13 cellular contexts compared by ENCODE assay signal in the genomic region with DNA sequence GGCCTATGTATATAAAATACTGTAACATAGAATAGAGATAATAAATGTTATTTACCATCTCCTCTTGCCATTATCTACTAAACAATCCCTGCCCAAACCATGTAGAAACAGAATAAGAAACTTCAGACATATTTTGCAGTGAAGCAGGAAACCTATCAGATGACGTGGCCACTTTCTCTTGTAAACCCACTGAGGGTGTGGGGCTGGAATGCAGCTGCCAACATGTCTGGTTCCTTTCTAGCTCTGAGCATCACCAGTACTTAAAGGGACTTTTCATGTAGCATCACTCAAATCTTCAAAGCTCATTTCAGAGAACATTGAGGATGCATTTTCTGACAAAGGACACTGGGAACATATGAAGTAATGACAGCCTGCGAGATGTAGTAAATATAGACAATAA.
DNase-seq lines count a peak whose midpoint lies in the region; ATAC-seq and TF ChIP-seq lines count a peak whose summit lies in the region.
"Had no signal": no experiment of that assay in that cellular context is flagged by ENCODE, and none has a peak within 500 bp of the region (broad histone marks: within the 10 kb centered on the region; RNA-seq: fewer than 3 reads in every experiment).

No MANE protein-coding gene starts in this region.

- H3K4me3 ChIP-seq in adipocyte (ENCODE audit: low read length): no peak overlapping the region
- H3K4me3 ChIP-seq in smooth muscle cell: no peak overlapping the region
- H3K4me3 ChIP-seq: dorsolateral prefrontal cortex, right atrium auricular region had no signal

- H3K27me3 ChIP-seq in adipocyte (replicated peaks; ENCODE audit: control insufficient read depth, insufficient read depth, low read length) (no peaks in the 10 kb centered on the region), smooth muscle cell (ENCODE audit: low read depth) (no peaks in the 10 kb centered on the region)
- H3K27me3 ChIP-seq: dorsolateral prefrontal cortex, right atrium auricular region had no signal

- peaks cover 11% of the 10 kb centered on the region for H3K27me3 Mint-ChIP-seq in activated naive CD4-positive, alpha-beta T cell treated with anti-CD3 and anti-CD28 coated beads, Interleukin-2, amount 10 ng/mL, durations not matched to agents 7 days and 5 days
- peaks cover 31% of the 10 kb centered on the region for H3K27me3 Mint-ChIP-seq in activated naive CD8-positive, alpha-beta T cell treated with anti-CD3 and anti-CD28 coated beads for 36 hours

- H3K4me1 ChIP-seq in adipocyte (ENCODE audit: control insufficient read depth, insufficient read depth, low read length) (peaks cover 12% of the 10 kb centered on the region), smooth muscle cell (ENCODE audit: low read depth) (no peaks in the 10 kb centered on the region)
- H3K4me1 ChIP-seq: right atrium auricular region had no signal

- peak; percentile 33 for DNase-seq in activated naive CD4-positive, alpha-beta T cell treated with anti-CD3 and anti-CD28 coated beads, Interleukin-2, amount 10 ng/mL, durations not matched to agents 7 days and 5 days
- DNase-seq in activated naive CD4-positive, alpha-beta T cell treated with anti-CD3 and anti-CD28 coated beads, Interleukin-2, amount 50 U/mL, for 72 hours (ENCODE audit: low spot score in 2 of 2): no peak
- DNase-seq in adipocyte (ENCODE audit: low read depth) (peak; percentile 71), smooth muscle cell (lab: John Stamatoyannopoulos, UW; ENCODE audit: unreplicated experiment) (no peak), NCI-H146 (lab: John Stamatoyannopoulos, UW) (no peak)
- no peak for DNase-seq in activated naive CD8-positive, alpha-beta T cell treated with anti-CD3 and anti-CD28 coated beads for 36 hours
- no peak for DNase-seq in activated T-cell treated with anti-CD3 and anti-CD28 coated beads, Interleukin-2, amount 50 U/mL, for 48 hours
- DNase-seq: activated CD8-positive, alpha-beta memory T cell treated with anti-CD3 and anti-CD28 coated beads, Interleukin-2, amount 50 U/mL, for 48 hours; dorsolateral prefrontal cortex; NCI-H1417 had no signal

- H2AFZ ChIP-seq in smooth muscle cell (ENCODE audit: low read depth): no peak overlapping the region

- no peak overlapping the region for H3K27ac Mint-ChIP-seq in activated naive CD4-positive, alpha-beta T cell treated with anti-CD3 and anti-CD28 coated beads, Interleukin-2, amount 10 ng/mL, durations not matched to agents 7 days and 5 days
- no peak overlapping the region for H3K27ac Mint-ChIP-seq in activated naive CD4-positive, alpha-beta T cell treated with anti-CD3 and anti-CD28 coated beads, Interleukin-2, amount 50 U/mL, for 72 hours
- H3K27ac Mint-ChIP-seq in activated naive CD8-positive, alpha-beta T cell treated with anti-CD3 and anti-CD28 coated beads for 36 hours: no peak overlapping the region
- H3K27ac Mint-ChIP-seq: stimulated activated effector memory CD8-positive, alpha-beta T cell treated with anti-CD3 and anti-CD28 coated beads, Interleukin-12 subunit alpha, Interleukin-12 subunit beta, amount 100 ng/mL, for 72 hours had no signal

- H3K4me3 Mint-ChIP-seq in activated naive CD4-positive, alpha-beta T cell treated with anti-CD3 and anti-CD28 coated beads, Interleukin-2, amount 10 ng/mL, durations not matched to agents 7 days and 5 days: no peak overlapping the region
- no peak overlapping the region for H3K4me3 Mint-ChIP-seq in activated naive CD8-positive, alpha-beta T cell treated with anti-CD3 and anti-CD28 coated beads for 36 hours
- H3K4me3 Mint-ChIP-seq: stimulated activated effector memory CD8-positive, alpha-beta T cell treated with anti-CD3 and anti-CD28 coated beads, Interleukin-12 subunit alpha, Interleukin-12 subunit beta, amount 100 ng/mL, for 72 hours had no signal

- CTCF ChIA-PET in activated naive CD4-positive, alpha-beta T cell treated with anti-CD3 and anti-CD28 coated beads, Interleukin-2, amount 10 ng/mL, durations not matched to agents 7 days and 5 days (lab: Charles Lee): no interaction called here

- peaks cover 3% of the 10 kb centered on the region for H3K9me3 Mint-ChIP-seq in activated naive CD4-positive, alpha-beta T cell treated with anti-CD3 and anti-CD28 coated beads, Interleukin-2, amount 10 ng/mL, durations not matched to agents 7 days and 5 days
- peaks cover 18 to 21% of the 10 kb centered on the region in 2 donors for H3K9me3 Mint-ChIP-seq in activated naive CD4-positive, alpha-beta T cell treated with anti-CD3 and anti-CD28 coated beads, Interleukin-2, amount 50 U/mL, for 72 hours
- peaks cover 6% of the 10 kb centered on the region for H3K9me3 Mint-ChIP-seq in activated naive CD8-positive, alpha-beta T cell treated with anti-CD3 and anti-CD28 coated beads for 36 hours

- no peaks in the 10 kb centered on the region for H4K20me1 ChIP-seq in smooth muscle cell (ENCODE audit: low read depth)

- H3K4me1 Mint-ChIP-seq in activated naive CD4-positive, alpha-beta T cell treated with anti-CD3 and anti-CD28 coated beads, Interleukin-2, amount 10 ng/mL, durations not matched to agents 7 days and 5 days: peaks cover 8% of the 10 kb centered on the region
- H3K4me1 Mint-ChIP-seq in activated naive CD8-positive, alpha-beta T cell treated with anti-CD3 and anti-CD28 coated beads for 36 hours: peaks cover 1% of the 10 kb centered on the region

- H3K27ac ChIP-seq in smooth muscle cell (ENCODE audit: low read depth): peak overlapping the region; percentile 61
- H3K27ac ChIP-seq: dorsolateral prefrontal cortex, right atrium auricular region had no signal

- no peaks in the 10 kb centered on the region for H3K36me3 Mint-ChIP-seq in activated naive CD4-positive, alpha-beta T cell treated with anti-CD3 and anti-CD28 coated beads, Interleukin-2, amount 10 ng/mL, durations not matched to agents 7 days and 5 days
- H3K36me3 Mint-ChIP-seq in activated naive CD4-positive, alpha-beta T cell treated with anti-CD3 and anti-CD28 coated beads, Interleukin-2, amount 50 U/mL, for 72 hours: peaks cover 21 to 38% of the 10 kb centered on the region in 2 donors
- H3K36me3 Mint-ChIP-seq in activated naive CD8-positive, alpha-beta T cell treated with anti-CD3 and anti-CD28 coated beads for 36 hours: peaks cover 4% of the 10 kb centered on the region
- H3K36me3 Mint-ChIP-seq: stimulated activated effector memory CD8-positive, alpha-beta T cell treated with anti-CD3 and anti-CD28 coated beads, Interleukin-12 subunit alpha, Interleukin-12 subunit beta, amount 100 ng/mL, for 72 hours had no signal

- peak overlapping the region; percentile 38 for H3K4me2 ChIP-seq in smooth muscle cell

- H3F3A ChIP-seq in smooth muscle cell (ENCODE audit: low read depth): peaks cover 3% of the 10 kb centered on the region

- ATAC-seq in activated naive CD4-positive, alpha-beta T cell treated with anti-CD3 and anti-CD28 coated beads, Interleukin-2, amount 50 U/mL, for 72 hours: no peak
- ATAC-seq in HG03064 (IDR thresholded peaks at IDR 0.05; ENCODE audit: low read depth, unreplicated experiment): peak; percentile 57
- ATAC-seq: stimulated activated effector memory CD8-positive, alpha-beta T cell treated with anti-CD3 and anti-CD28 coated beads, Interleukin-12 subunit alpha, Interleukin-12 subunit beta, amount 100 ng/mL, for 72 hours had no signal

- H3K36me3 ChIP-seq in adipocyte (ENCODE audit: control insufficient read depth, insufficient read depth, low read length, severe bottlenecking) (no peaks in the 10 kb centered on the region), smooth muscle cell (ENCODE audit: low read depth) (no peaks in the 10 kb centered on the region)
- H3K36me3 ChIP-seq: right atrium auricular region had no signal

- 42% methylated on average over 2 of the region's 2 CpGs for WGBS in smooth muscle cell (ENCODE audit: low lambda C conversion rate)

- TF ChIP-seq CTCF in smooth muscle cell (IDR thresholded peaks at IDR 0.05; ENCODE audit: borderline replicate concordance, insufficient read depth, poor library complexity, severe bottlenecking): no peak

- H3K79me2 ChIP-seq in smooth muscle cell (ENCODE audit: low read depth): no peaks in the 10 kb centered on the region

- H3K9me3 ChIP-seq in adipocyte (ENCODE audit: control insufficient read depth, low read length): peaks cover 8% of the 10 kb centered on the region
- H3K9me3 ChIP-seq in smooth muscle cell (replicated peaks; ENCODE audit: low read depth): no peaks in the 10 kb centered on the region

- H3K9ac ChIP-seq in adipocyte (ENCODE audit: low read length) (no peak overlapping the region), smooth muscle cell (ENCODE audit: low read depth) (no peak overlapping the region)

Comparison
In these comparisons a context has a peak if more than half of its experiments do, and no peak if none do; other contexts are left out.
1. DNase-seq: peak in activated naive CD4-positive, alpha-beta T cell treated with anti-CD3 and anti-CD28 coated beads, Interleukin-2, amount 10 ng/mL, durations not matched to agents 7 days and 5 days (single experiment) and adipocyte (single experiment); none in activated naive CD4-positive, alpha-beta T cell treated with anti-CD3 and anti-CD28 coated beads, Interleukin-2, amount 50 U/mL, for 72 hours (0 of 2), smooth muscle cell (single experiment), activated naive CD8-positive, alpha-beta T cell treated with anti-CD3 and anti-CD28 coated beads for 36 hours (single experiment), activated T-cell treated with anti-CD3 and anti-CD28 coated beads, Interleukin-2, amount 50 U/mL, for 48 hours (0 of 2) and NCI-H146 (single experiment).